1 cellular context compared by ENCODE assay signal in genomic region chr15:38941399-38941953, GRCh38.
TF ChIP-seq lines count a peak whose summit lies in the region.

No MANE protein-coding gene starts in this region.

TF ChIP-seq in HEK293, 187 proteins besides CTCF, POLR2A, EP300 and RAD21 (continued from another document):
- peak; percentile 30; the same call in 1 of the 2 replicates for TF ChIP-seq TSHZ1 (tag by site-specific recombination; IDR thresholded peaks at IDR 0.05; ENCODE audit: borderline replicate concordance)
- TF ChIP-seq INSM2 (tag by site-specific recombination; IDR thresholded peaks at IDR 0.05): 0 out of 2 replicates have a peak, but pooled peaks have one; percentile 41
- TF ChIP-seq ZNF350 (tag by site-specific recombination; IDR thresholded peaks at IDR 0.05): no peak
- TF ChIP-seq ZFP41 (tag by site-specific recombination; IDR thresholded peaks at IDR 0.05; ENCODE audit: borderline replicate concordance): no peak
- TF ChIP-seq PRDM4 (tag by site-specific recombination; IDR thresholded peaks at IDR 0.05): no peak
- TF ChIP-seq SP7 (tag by site-specific recombination; IDR thresholded peaks at IDR 0.05): peak; percentile 98
- TF ChIP-seq FEZF1 (tag by site-specific recombination; IDR thresholded peaks at IDR 0.05): peak; percentile 61
- 0 out of 2 replicates have a peak, but pooled peaks have one; percentile 29 for TF ChIP-seq ZNF692 (tag by site-specific recombination; IDR thresholded peaks at IDR 0.05)
- TF ChIP-seq IKZF3 (tag by site-specific recombination; IDR thresholded peaks at IDR 0.05): 0 out of 2 replicates have a peak, but pooled peaks have one; percentile 9
- TF ChIP-seq PRDM6 (tag by site-specific recombination; IDR thresholded peaks at IDR 0.05): peak; percentile 50; the same call in 1 of the 2 replicates
- peak; percentile 25; the same call in 1 of the 2 replicates for TF ChIP-seq ZXDB (tag by site-specific recombination; IDR thresholded peaks at IDR 0.05)
- no peak for TF ChIP-seq ZNF18 (tag by site-specific recombination; IDR thresholded peaks at IDR 0.05)
- peak; percentile 82 for TF ChIP-seq ZNF843 (tag by site-specific recombination; IDR thresholded peaks at IDR 0.05)
